ENCODE assay signal across 31 cellular contexts in genomic region chr10:64201936-64202335, GRCh38.
"Had no signal": no experiment of that assay in that cellular context is flagged by ENCODE, and none has a peak within 500 bp of the region (broad histone marks: within the 10 kb centered on the region; RNA-seq: fewer than 3 reads in every experiment).

No MANE protein-coding gene starts in this region.

- DNase-seq: activated B cell treated with CpG ODN at 0.5 μM for 24 hours; activated CD4-positive, alpha-beta memory T cell treated with anti-CD3 and anti-CD28 coated beads for 36 hours; activated CD4-positive, alpha-beta T cell treated with anti-CD3 and anti-CD28 coated beads for 4 hours; activated CD4-positive, alpha-beta T cell treated with anti-CD3 and anti-CD28 coated beads, Interleukin-2, amount 10 ng/mL, durations not matched to agents 24 days and 14 days; activated CD4-positive, alpha-beta T cell treated with anti-CD3 and anti-CD28 coated beads, Interleukin-2, amount 50 U/mL, for 1 hour; activated CD4-positive, alpha-beta T cell treated with anti-CD3 and anti-CD28 coated beads, Interleukin-2, amount 50 U/mL, for 4 hours; activated CD4-positive, CD25-positive, alpha-beta regulatory T cell treated with anti-CD3 and anti-CD28 coated beads, Interleukin-2, amount 50 U/mL, for 72 hours; activated CD8-positive, alpha-beta memory T cell treated with anti-CD3 and anti-CD28 coated beads, Interleukin-2, amount 50 U/mL, for 4 hours; activated CD8-positive, alpha-beta T cell treated with anti-CD3 and anti-CD28 coated beads for 36 hours; activated effector memory CD4-positive, alpha-beta T cell treated with anti-CD3 and anti-CD28 coated beads, Interleukin-2, amount 50 U/mL, for 16 hours; activated gamma-delta T cell treated with Interleukin-2 at 50 U/mL for 16 hours; activated naive CD4-positive, alpha-beta T cell; activated naive CD4-positive, alpha-beta T cell treated with anti-CD3 and anti-CD28 coated beads for 36 hours; activated naive CD4-positive, alpha-beta T cell treated with anti-CD3 and anti-CD28 coated beads, Interleukin-2, amount 50 U/mL, for 16 hours; activated naive CD8-positive, alpha-beta T cell treated with anti-CD3 and anti-CD28 coated beads for 36 hours; activated T-cell treated with anti-CD3 and anti-CD28 coated beads for 4 hours; activated T-cell treated with anti-CD3 and anti-CD28 coated beads, Interleukin-2, amount 50 U/mL, for 1 hour; activated T-cell treated with anti-CD3 and anti-CD28 coated beads, Interleukin-2, amount 50 U/mL, for 4 hours; activated T-cell treated with anti-CD3 and anti-CD28 coated beads, Interleukin-2, amount 50 U/mL, for 72 hours; adrenal gland; amniotic stem cell; aorta; body of pancreas; brain microvascular endothelial cell; central memory CD4-positive, alpha-beta T cell; cerebellar nuclear complex; T-helper 1 cell; T-helper 2 cell; T-helper 9 cell had no signal

- ATAC-seq: activated CD8-positive, alpha-beta T cell treated with anti-CD3 and anti-CD28 coated beads for 36 hours; activated naive CD4-positive, alpha-beta T cell treated with anti-CD3 and anti-CD28 coated beads, Interleukin-2, amount 50 U/mL, for 72 hours; activated T-cell treated with anti-CD3 and anti-CD28 coated beads, Interleukin-2, amount 50 U/mL, for 4 hours; activated T-cell treated with anti-CD3 and anti-CD28 coated beads, Interleukin-2, amount 50 U/mL, for 72 hours; activated T-helper 17 cell treated with anti-CD3 and anti-CD28 coated beads, Interleukin-2, amount 50 U/mL, for 72 hours; body of pancreas had no signal
